In genomic region chr6:111978826-111979225, GRCh38 we compare ENCODE assay signal across 23 cellular contexts.
DNase-seq lines count a peak whose midpoint lies in the region; ATAC-seq and TF ChIP-seq lines count a peak whose summit lies in the region.
"Had no signal": no experiment of that assay in that cellular context is flagged by ENCODE, and none has a peak within 500 bp of the region (broad histone marks: within the 10 kb centered on the region; RNA-seq: fewer than 3 reads in every experiment).

No MANE protein-coding gene starts in this region.

- peaks cover 19% of the 10 kb centered on the region for H3K27me3 Mint-ChIP-seq in endodermal cell (ENCODE audit: insufficient read depth)
- H3K27me3 Mint-ChIP-seq: activated naive CD8-positive, alpha-beta T cell treated with anti-CD3 and anti-CD28 coated beads, Interleukin-2, amount 10 ng/mL, durations not matched to agents 7 days and 5 days had no signal

- H3K79me2 ChIP-seq in mammary epithelial cell (ENCODE audit: insufficient read depth, low read length), result no peaks in the 10 kb centered on the region

- H3K27me3 ChIP-seq in mammary epithelial cell (ENCODE audit: insufficient read depth, low read length), result no peaks in the 10 kb centered on the region
- no peaks in the 10 kb centered on the region for H3K27me3 ChIP-seq in breast epithelium
- peaks cover 3% of the 10 kb centered on the region for H3K27me3 ChIP-seq in endodermal cell (ENCODE audit: control insufficient read depth, insufficient read depth, low read length, poor library complexity, severe bottlenecking)

- no peak for TF ChIP-seq POLR2A in breast epithelium (IDR thresholded peaks at IDR 0.05)

- H3K4me1 ChIP-seq in mammary epithelial cell (ENCODE audit: insufficient read depth, low read length) (peaks cover 33% of the 10 kb centered on the region), breast epithelium (no peaks in the 10 kb centered on the region), endodermal cell (ENCODE audit: control insufficient read depth, insufficient read depth, low read length) (no peaks in the 10 kb centered on the region), mesodermal cell (ENCODE audit: control insufficient read depth, insufficient read depth, low read length, poor library complexity, severe bottlenecking) (peaks cover 21% of the 10 kb centered on the region)

- intact Hi-C loops in mammary epithelial cell (cut with micrococcal nuclease), result no loop called here
- intact Hi-C loops in breast epithelium (cut with DNase I; ENCODE audit: low total_unique reads), result no loop called here

- no peak overlapping the region for H3K27ac ChIP-seq in mammary epithelial cell (ENCODE audit: insufficient read depth, low read depth, low read length)
- H3K27ac ChIP-seq in breast epithelium, result no peak overlapping the region
- peak overlapping the region; percentile 44 for H3K27ac ChIP-seq in endodermal cell (ENCODE audit: low read depth, low read length)
- H3K27ac ChIP-seq in mesodermal cell (ENCODE audit: low read depth, low read length, severe bottlenecking), result peak overlapping the region; percentile 45
- H3K27ac ChIP-seq in substantia nigra (ENCODE audit: low read depth, low read length, poor library complexity, severe bottlenecking), result no peak overlapping the region
- H3K27ac ChIP-seq: A549, C4-2B, cardiac muscle cell, neutrophil had no signal

- peak overlapping the region; percentile 13 for H2AFZ ChIP-seq in mammary epithelial cell (ENCODE audit: low read depth, low read length)
- H2AFZ ChIP-seq: GM23338 had no signal

- H3K4me3 Mint-ChIP-seq in endodermal cell, result no peak overlapping the region
- H3K4me3 Mint-ChIP-seq: activated CD8-positive, alpha-beta memory T cell treated with anti-CD3 and anti-CD28 coated beads, Interleukin-2, amount 10 ng/mL, durations not matched to agents 7 days and 5 days; GM23338 had no signal

- peak overlapping the region; percentile 27 for H3K4me2 ChIP-seq in mammary epithelial cell (ENCODE audit: insufficient read depth, low read depth, low read length)
- H3K4me2 ChIP-seq: A549, GM23338 had no signal

- CTCF ChIA-PET in mammary epithelial cell (lab: Charles Lee; ENCODE audit: low non-redundant PET), result no interaction called here

- H3K36me3 ChIP-seq in mammary epithelial cell (ENCODE audit: insufficient read depth, low read length) (no peaks in the 10 kb centered on the region), breast epithelium (no peaks in the 10 kb centered on the region), endodermal cell (ENCODE audit: control insufficient read depth, insufficient read depth, low read length) (no peaks in the 10 kb centered on the region), mesodermal cell (ENCODE audit: control insufficient read depth, insufficient read depth, low read length) (no peaks in the 10 kb centered on the region)
- H3K36me3 ChIP-seq: cardiac muscle cell, neutrophil had no signal

- 0% methylated on average over 1 of the region's 1 CpG for WGBS in mammary epithelial cell (ENCODE audit: low coverage, missing lambda C conversion rate)
- 91% methylated on average over 1 of the region's 1 CpG; no CpG with 5 or more reads in 1 of the 2 experiments for WGBS in endodermal cell (ENCODE audit: insufficient coverage in 1 of 2, insufficient read length in 1 of 2), 2 experiments
- WGBS in mesodermal cell (ENCODE audit: insufficient coverage in 2 of 2), 2 experiments, result 100% methylated on average over 1 of the region's 1 CpG; no CpG with 5 or more reads in 1 of the 2 experiments

- TF ChIP-seq CTCF in mammary epithelial cell (conservative IDR thresholded peaks at IDR 0.05 in 1 of 2, IDR thresholded peaks at IDR 0.05 in 1 of 2; ENCODE audit: extremely low read depth in 1 of 2, insufficient read depth in 1 of 2, low read depth in 1 of 2, low read length in 2 of 2) (no peak), breast epithelium (IDR thresholded peaks at IDR 0.05) (no peak), endodermal cell (conservative IDR thresholded peaks at IDR 0.05) (no peak)

- no peak overlapping the region for H3K4me3 ChIP-seq in mammary epithelial cell (replicated peaks in 1 of 3; ENCODE audit: insufficient read depth in 1 of 3, low read depth in 2 of 3, low read length in 3 of 3)
- no peak overlapping the region for H3K4me3 ChIP-seq in breast epithelium
- no peak overlapping the region for H3K4me3 ChIP-seq in endodermal cell (ENCODE audit: low read length)
- H3K4me3 ChIP-seq in mesodermal cell (ENCODE audit: extremely low read depth, insufficient read depth, low read length, poor library complexity, severe bottlenecking), result no peak overlapping the region
- H3K4me3 ChIP-seq: A549, cardiac muscle cell, GM23338, K562 had no signal

- H3K9ac ChIP-seq in mammary epithelial cell (ENCODE audit: insufficient read depth, low read length) (no peak overlapping the region), endodermal cell (ENCODE audit: extremely low read depth, low read length, poor library complexity, severe bottlenecking) (no peak overlapping the region)

- H3K27ac Mint-ChIP-seq in endodermal cell, result no peak overlapping the region
- H3K27ac Mint-ChIP-seq: activated CD8-positive, alpha-beta memory T cell treated with anti-CD3 and anti-CD28 coated beads, Interleukin-2, amount 10 ng/mL, durations not matched to agents 7 days and 5 days; activated naive CD8-positive, alpha-beta T cell treated with anti-CD3 and anti-CD28 coated beads, Interleukin-2, amount 10 ng/mL, durations not matched to agents 7 days and 5 days; GM23338 had no signal

- H3K9me3 ChIP-seq in mammary epithelial cell (replicated peaks; ENCODE audit: insufficient read depth, low read length) (no peaks in the 10 kb centered on the region), breast epithelium (no peaks in the 10 kb centered on the region), endodermal cell (ENCODE audit: control insufficient read depth, low read length) (no peaks in the 10 kb centered on the region), mesodermal cell (ENCODE audit: control insufficient read depth, low read length) (no peaks in the 10 kb centered on the region)
- H3K9me3 ChIP-seq: A549, neutrophil had no signal

- BruUV-seq in mammary epithelial cell (replicated peaks; lab: Mats Ljungman, UMichigan), result no TSS peak

- no peaks in the 10 kb centered on the region for H3K9me3 Mint-ChIP-seq in endodermal cell
- H3K9me3 Mint-ChIP-seq: activated naive CD8-positive, alpha-beta T cell treated with anti-CD3 and anti-CD28 coated beads, Interleukin-2, amount 10 ng/mL, durations not matched to agents 7 days and 5 days; GM23338 had no signal

- no peaks in the 10 kb centered on the region for H3K4me1 Mint-ChIP-seq in endodermal cell

- dilution Hi-C loops in mammary epithelial cell (cut with HindIII; ENCODE audit: low sequenced_read_pairs), result loop anchor here (10.0 kb wide), 1 partner anchor 56 kb away; no protein-coding TSS in a partner anchor

- in situ Hi-C loops in mammary epithelial cell (cut with MboI; ENCODE audit: low sequenced_read_pairs in 2 of 2), result no loop called here

- DNase-seq in mammary epithelial cell (peak; percentile 51), breast epithelium (ENCODE audit: low spot score in 2 of 2) (no peak), endodermal cell (no peak), NCI-H1436 (lab: John Stamatoyannopoulos, UW) (no peak), medulla oblongata (ENCODE audit: extremely low spot score) (no peak), substantia nigra (lab: John Stamatoyannopoulos, UW) (no peak)
- DNase-seq: activated CD4-positive, alpha-beta T cell treated with anti-CD3 and anti-CD28 coated beads for 4 hours; activated CD8-positive, alpha-beta memory T cell treated with anti-CD3 and anti-CD28 coated beads, Interleukin-2, amount 10 ng/mL, durations not matched to agents 7 days and 5 days; activated naive CD8-positive, alpha-beta T cell treated with anti-CD3 and anti-CD28 coated beads, Interleukin-2, amount 10 ng/mL, durations not matched to agents 7 days and 5 days; dermis blood vessel endothelial cell; left colon; midbrain; NCI-H1694 treated with DMSO at 0.1 percent for 48 hours; OCI-M1; Right ventricle myocardium superior had no signal

- no peak for ATAC-seq in HG02852 (IDR thresholded peaks at IDR 0.05; ENCODE audit: unreplicated experiment)
- ATAC-seq: A549; activated CD8-positive, alpha-beta memory T cell treated with anti-CD3 and anti-CD28 coated beads, Interleukin-2, amount 10 ng/mL, durations not matched to agents 7 days and 5 days; GM23338; K562; left colon had no signal

- H4K20me1 ChIP-seq in mammary epithelial cell (ENCODE audit: insufficient read depth, low read length), result no peaks in the 10 kb centered on the region

- no peaks in the 10 kb centered on the region for H3K36me3 Mint-ChIP-seq in endodermal cell (ENCODE audit: low read depth)
- H3K36me3 Mint-ChIP-seq: activated CD8-positive, alpha-beta memory T cell treated with anti-CD3 and anti-CD28 coated beads, Interleukin-2, amount 10 ng/mL, durations not matched to agents 7 days and 5 days had no signal

Comparison
In these comparisons a context has a peak if more than half of its experiments do, and no peak if none do; other contexts are left out.
1. H3K27ac ChIP-seq: peak in endodermal cell (single experiment) and mesodermal cell (single experiment); none in mammary epithelial cell (single experiment), breast epithelium (0 of 2) and substantia nigra (single experiment).